Comparison of ENCODE assay signal across 25 cellular contexts in genomic region chr18:59866551-59866950, GRCh38.
"Had no signal": no experiment of that assay in that cellular context is flagged by ENCODE, and none has a peak within 500 bp of the region (broad histone marks: within the 10 kb centered on the region; RNA-seq: fewer than 3 reads in every experiment).

No MANE protein-coding gene starts in this region.

- FAIRE-seq: colon, RCC 7860, TTC549 had no signal

- H3K27ac ChIP-seq: SJSA1 had no signal

- H3K27me3 ChIP-seq: SJSA1 had no signal

- H3K4me3 Mint-ChIP-seq: activated CD4-positive, alpha-beta memory T cell treated with anti-CD3 and anti-CD28 coated beads, Interleukin-2, amount 10 ng/mL, durations not matched to agents 7 days and 5 days; activated naive CD4-positive, alpha-beta T cell treated with anti-CD3 and anti-CD28 coated beads, Interleukin-2, amount 10 ng/mL, durations not matched to agents 7 days and 5 days; activated naive CD8-positive, alpha-beta T cell treated with anti-CD3 and anti-CD28 coated beads for 36 hours; activated T-helper 17 cell treated with anti-CD3 and anti-CD28 coated beads, Interleukin-2, amount 50 U/mL, for 72 hours; T-helper 1 cell treated with Interleukin-12 subunit alpha and Interleukin-12 subunit beta and Interleukin-4 antibody, amounts not matched to agents 30 μg/mL and 1 μg/mL, for 36 hours had no signal

- DNase-seq: activated CD4-positive, alpha-beta memory T cell treated with anti-CD3 and anti-CD28 coated beads, Interleukin-2, amount 10 ng/mL, durations not matched to agents 7 days and 5 days; activated CD4-positive, alpha-beta T cell treated with anti-CD3 and anti-CD28 coated beads, Interleukin-2, amount 50 U/mL, for 1 hour; activated CD4-positive, CD25-positive, alpha-beta regulatory T cell; activated gamma-delta T cell treated with Interleukin-2 at 50 U/mL for 16 hours; activated naive CD4-positive, alpha-beta T cell treated with anti-CD3 and anti-CD28 coated beads, Interleukin-2, amount 10 ng/mL, durations not matched to agents 7 days and 5 days; activated naive CD8-positive, alpha-beta T cell treated with anti-CD3 and anti-CD28 coated beads for 36 hours; activated T-cell treated with anti-CD3 and anti-CD28 coated beads for 4 hours; activated T-cell treated with anti-CD3 and anti-CD28 coated beads, Interleukin-2, amount 50 U/mL, for 48 hours; cerebellar nuclear complex; MM.1S; NCI-H1105 treated with DMSO at 0.1 percent for 48 hours; NCI-H1436 treated with DMSO at 0.1 percent for 48 hours; NCI-H187; NCI-H2081; NCI-H446; NCI-H524; PC-3; SHP77 had no signal

- H3K27ac Mint-ChIP-seq: activated CD4-positive, alpha-beta memory T cell treated with anti-CD3 and anti-CD28 coated beads, Interleukin-2, amount 10 ng/mL, durations not matched to agents 7 days and 5 days; activated naive CD4-positive, alpha-beta T cell treated with anti-CD3 and anti-CD28 coated beads, Interleukin-2, amount 10 ng/mL, durations not matched to agents 7 days and 5 days; activated naive CD8-positive, alpha-beta T cell treated with anti-CD3 and anti-CD28 coated beads for 36 hours; activated T-helper 17 cell treated with anti-CD3 and anti-CD28 coated beads, Interleukin-2, amount 50 U/mL, for 72 hours; T-helper 1 cell treated with Interleukin-12 subunit alpha and Interleukin-12 subunit beta and Interleukin-4 antibody, amounts not matched to agents 30 μg/mL and 1 μg/mL, for 36 hours had no signal

- ATAC-seq: activated T-helper 17 cell treated with anti-CD3 and anti-CD28 coated beads, Interleukin-2, amount 50 U/mL, for 72 hours; PC-3; SK-N-SH treated with all-trans-retinoic acid at 6 μM for 48 hours had no signal

- H3K36me3 Mint-ChIP-seq: activated naive CD4-positive, alpha-beta T cell treated with anti-CD3 and anti-CD28 coated beads, Interleukin-2, amount 10 ng/mL, durations not matched to agents 7 days and 5 days; activated naive CD8-positive, alpha-beta T cell treated with anti-CD3 and anti-CD28 coated beads for 36 hours had no signal

- H3K9me3 ChIP-seq: SJSA1 had no signal

- H3K4me1 ChIP-seq: SJSA1 had no signal

- H3K9me3 Mint-ChIP-seq: activated CD4-positive, alpha-beta memory T cell treated with anti-CD3 and anti-CD28 coated beads, Interleukin-2, amount 10 ng/mL, durations not matched to agents 7 days and 5 days; activated naive CD4-positive, alpha-beta T cell treated with anti-CD3 and anti-CD28 coated beads, Interleukin-2, amount 10 ng/mL, durations not matched to agents 7 days and 5 days; activated naive CD8-positive, alpha-beta T cell treated with anti-CD3 and anti-CD28 coated beads for 36 hours; activated T-helper 17 cell treated with anti-CD3 and anti-CD28 coated beads, Interleukin-2, amount 50 U/mL, for 72 hours; T-helper 1 cell treated with Interleukin-12 subunit alpha and Interleukin-12 subunit beta and Interleukin-4 antibody, amounts not matched to agents 30 μg/mL and 1 μg/mL, for 36 hours had no signal

- H3K4me1 Mint-ChIP-seq: activated CD4-positive, alpha-beta memory T cell treated with anti-CD3 and anti-CD28 coated beads, Interleukin-2, amount 10 ng/mL, durations not matched to agents 7 days and 5 days; activated naive CD4-positive, alpha-beta T cell treated with anti-CD3 and anti-CD28 coated beads, Interleukin-2, amount 10 ng/mL, durations not matched to agents 7 days and 5 days; activated naive CD8-positive, alpha-beta T cell treated with anti-CD3 and anti-CD28 coated beads for 36 hours; activated T-helper 17 cell treated with anti-CD3 and anti-CD28 coated beads, Interleukin-2, amount 50 U/mL, for 72 hours had no signal

- H3K36me3 ChIP-seq: SJSA1 had no signal

- H3K4me3 ChIP-seq: SJSA1 had no signal

- H3K27me3 Mint-ChIP-seq: activated CD4-positive, alpha-beta memory T cell treated with anti-CD3 and anti-CD28 coated beads, Interleukin-2, amount 10 ng/mL, durations not matched to agents 7 days and 5 days; activated naive CD8-positive, alpha-beta T cell treated with anti-CD3 and anti-CD28 coated beads for 36 hours; activated T-helper 17 cell treated with anti-CD3 and anti-CD28 coated beads, Interleukin-2, amount 50 U/mL, for 72 hours had no signal
